8 cellular contexts compared by ENCODE assay signal in the genomic region with DNA sequence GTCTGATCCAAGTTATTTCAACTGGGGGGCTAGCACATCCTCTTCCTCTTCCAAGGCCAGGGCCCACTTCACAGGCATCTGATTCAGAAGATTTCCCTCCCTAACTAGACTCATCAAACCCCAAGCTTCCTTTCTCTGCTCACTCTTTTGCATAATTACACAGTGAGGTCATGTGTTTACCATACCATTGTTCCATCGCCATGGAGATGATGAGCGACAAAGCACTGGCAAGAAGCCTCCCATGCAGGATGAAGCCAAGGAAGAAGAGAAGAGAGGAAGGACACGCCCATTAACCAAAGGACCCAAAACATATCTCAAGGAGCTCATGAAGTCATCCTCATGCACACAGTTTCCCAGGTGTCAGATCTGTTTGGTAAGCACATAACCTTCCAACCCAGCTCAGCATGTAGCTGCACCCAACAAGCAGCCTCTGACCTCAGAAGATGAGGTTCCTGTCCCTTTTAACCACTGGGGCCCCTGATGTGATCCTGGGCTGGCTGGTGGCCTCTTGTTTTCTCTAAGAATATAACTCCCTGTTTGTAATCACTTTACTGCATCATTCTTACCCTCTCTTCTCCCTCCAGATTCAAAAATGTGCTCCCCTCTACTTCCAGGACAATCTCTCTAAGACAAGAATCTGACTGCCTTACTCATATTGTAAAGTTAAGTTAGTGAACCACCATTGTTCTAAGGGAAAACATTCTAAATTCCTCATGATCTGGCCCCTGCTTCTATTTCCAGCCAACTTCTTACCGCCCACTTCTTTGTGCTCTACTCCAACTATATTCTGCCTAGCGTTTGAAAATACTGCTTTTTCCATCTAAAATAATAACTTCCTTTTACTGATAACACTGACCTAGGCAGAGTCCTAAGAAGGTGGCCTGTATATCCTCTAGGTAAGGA.
A peak's percentile ranks its signal among the peaks of the same experiment; 100 is the strongest.
DNase-seq lines count a peak whose midpoint lies in the region; ATAC-seq, FAIRE-seq and TF ChIP-seq lines count a peak whose summit lies in the region.

No MANE protein-coding gene starts in this region.

- H3K36me3 Mint-ChIP-seq in CD4-positive, alpha-beta memory T cell = no peaks in the 10 kb centered on the region

- no peak overlapping the region for H3K4me3 ChIP-seq in CD4-positive, alpha-beta memory T cell (ENCODE audit: low read length in 2 of 2)
- no peak overlapping the region for H3K4me3 ChIP-seq in K562
- no peak overlapping the region for H3K4me3 ChIP-seq in kidney epithelial cell (ENCODE audit: low read depth, low read length)
- no peak overlapping the region for H3K4me3 ChIP-seq in prostate gland

- FAIRE-seq in K562 (lab: Jason Lieb, UNC) = no peak
- FAIRE-seq in D721Med (lab: Jason Lieb, UNC) = no peak

- no peak for TF ChIP-seq CTCF in K562 (IDR thresholded peaks at IDR 0.05 in 2 of 3, conservative IDR thresholded peaks at IDR 0.05 in 1 of 3; ENCODE audit: insufficient read depth in 2 of 3, low read depth in 1 of 3, low read length in 3 of 3)
- no peak for TF ChIP-seq CTCF in kidney epithelial cell (IDR thresholded peaks at IDR 0.05; ENCODE audit: insufficient read depth, low read length, poor library complexity, severe bottlenecking)
- TF ChIP-seq CTCF in D721Med (IDR thresholded peaks at IDR 0.05; ENCODE audit: insufficient read depth, missing control alignments) = no peak
- no peak for TF ChIP-seq CTCF in prostate gland (IDR thresholded peaks at IDR 0.05)

- H4K20me1 ChIP-seq in K562 (replicated peaks; ENCODE audit: control insufficient read depth, insufficient read depth, low read length) = no peaks in the 10 kb centered on the region; the same call in 1 of the 2 replicates

- CTCF ChIA-PET in CD4-positive, alpha-beta memory T cell (lab: Charles Lee; ENCODE audit: partially characterized antibody) = no interaction called here
- CTCF ChIA-PET in K562 (lab: Yijun Ruan, JAX; ENCODE audit: low intra/inter-chr PET ratio) = no interaction called here

- intact Hi-C loops in CD4-positive, alpha-beta memory T cell (cut with micrococcal nuclease) = no loop called here
- intact Hi-C loops in K562 (cut with micrococcal nuclease) = no loop called here
- intact Hi-C loops in prostate gland (cut with DNase I) = no loop called here

- TF ChIP-seq RAD21 in K562 (CRISPR knock-in tag; conservative IDR thresholded peaks at IDR 0.05 in 1 of 2, IDR thresholded peaks at IDR 0.05 in 1 of 2) = no peak

- no peaks in the 10 kb centered on the region for H3K36me3 ChIP-seq in CD4-positive, alpha-beta memory T cell (ENCODE audit: insufficient read depth, low read length)
- H3K36me3 ChIP-seq in K562 (ENCODE audit: control insufficient read depth, insufficient read depth, low read length) (no peaks in the 10 kb centered on the region), kidney epithelial cell (ENCODE audit: control insufficient read depth, insufficient read depth, low read length) (no peaks in the 10 kb centered on the region), prostate gland (no peaks in the 10 kb centered on the region)

- peaks cover 3 to 4% of the 10 kb centered on the region in 2 donors for H3K27me3 Mint-ChIP-seq in CD4-positive, alpha-beta memory T cell

- POLR2A ChIA-PET in CD4-positive, alpha-beta memory T cell (lab: Charles Lee; ENCODE audit: partially characterized antibody) = no interaction called here
- POLR2A ChIA-PET in K562 (lab: Yijun Ruan, JAX) = no interaction called here

- H2AFZ ChIP-seq in K562 (ENCODE audit: low read depth, low read length) = no peak overlapping the region

- no peak for TF ChIP-seq POLR2A in K562 (conservative IDR thresholded peaks at IDR 0.05)
- no peak for TF ChIP-seq POLR2A in prostate gland (IDR thresholded peaks at IDR 0.05)

- WGBS in K562 (ENCODE audit: insufficient coverage, low coverage, missing lambda C conversion rate) = 0% methylated on average over 4 of the region's 5 CpGs
- 51% methylated on average over 5 of the region's 5 CpGs for WGBS in prostate gland

- peak overlapping the region in 1 of 8 donors; percentile 7 for H3K4me3 Mint-ChIP-seq in CD4-positive, alpha-beta memory T cell

- TF ChIP-seq EP300 in K562 (IDR thresholded peaks at IDR 0.05; ENCODE audit: low read length) = no peak

- ATAC-seq in K562 = no peak
- ATAC-seq in HG02763 (IDR thresholded peaks at IDR 0.05; ENCODE audit: unreplicated experiment) = no peak

- peaks cover 0 to 7% (median 0%) of the 10 kb centered on the region in 8 donors for H3K9me3 Mint-ChIP-seq in CD4-positive, alpha-beta memory T cell

- no peaks in the 10 kb centered on the region for H3K9me1 ChIP-seq in K562 (ENCODE audit: control insufficient read depth, insufficient read depth, low read length)

- no TSS peak for BruUV-seq in K562 (replicated peaks; lab: Mats Ljungman, UMichigan)

- no peak overlapping the region for H3K9ac ChIP-seq in K562 (ENCODE audit: insufficient read depth in 1 of 2, low read depth in 2 of 2, low read length in 2 of 2)

- DNase-seq in CD4-positive, alpha-beta memory T cell = peak; percentile 12 to 43 (median 15)
- DNase-seq in M059J (ENCODE audit: low read depth) (peak; percentile 99), K562 (ENCODE audit: extremely low read depth in 1 of 4, low spot score in 3 of 4) (no peak), kidney epithelial cell (ENCODE audit: low read depth) (peak; percentile 94), D721Med (ENCODE audit: insufficient read length, low spot score) (no peak), prostate gland (ENCODE audit: low spot score) (no peak), mesenteric fat pad (ENCODE audit: low spot score) (no peak)

- H3K4me1 ChIP-seq in CD4-positive, alpha-beta memory T cell (ENCODE audit: insufficient read depth, low read length) = no peaks in the 10 kb centered on the region
- H3K4me1 ChIP-seq in K562 (replicated peaks in 1 of 2; ENCODE audit: control insufficient read depth in 2 of 2, insufficient read depth in 2 of 2, low read length in 2 of 2) = no peaks in the 10 kb centered on the region
- H3K4me1 ChIP-seq in prostate gland (replicated peaks) = no peaks in the 10 kb centered on the region

- H3K9me3 ChIP-seq in CD4-positive, alpha-beta memory T cell (ENCODE audit: control insufficient read depth in 1 of 2, low read length in 2 of 2) = no peaks in the 10 kb centered on the region
- no peaks in the 10 kb centered on the region for H3K9me3 ChIP-seq in K562 (replicated peaks; ENCODE audit: control insufficient read depth, insufficient read depth, low read depth, low read length)
- no peaks in the 10 kb centered on the region for H3K9me3 ChIP-seq in prostate gland

- H3K27ac ChIP-seq in CD4-positive, alpha-beta memory T cell (ENCODE audit: low read depth, low read length) = no peak overlapping the region
- H3K27ac ChIP-seq in K562 (ENCODE audit: extremely low read depth, low read depth, low read length) (no peak overlapping the region), prostate gland (no peak overlapping the region)

- no peaks in the 10 kb centered on the region for H3K79me2 ChIP-seq in K562 (ENCODE audit: control insufficient read depth, insufficient read depth, low read length)

- H3K27me3 ChIP-seq in CD4-positive, alpha-beta memory T cell (ENCODE audit: insufficient read depth, low read length) = no peaks in the 10 kb centered on the region
- H3K27me3 ChIP-seq in K562 (ENCODE audit: control insufficient read depth in 2 of 2, insufficient read depth in 2 of 2, low read length in 2 of 2) (peaks cover 0 to 18% of the 10 kb centered on the region in 2 experiments; a peak in 1 of 5 replicates), kidney epithelial cell (ENCODE audit: control insufficient read depth, insufficient read depth, low read length) (no peaks in the 10 kb centered on the region), prostate gland (replicated peaks; ENCODE audit: insufficient read depth) (no peaks in the 10 kb centered on the region)

- in situ Hi-C loops in K562 (cut with MboI) = no loop called here

- no peak overlapping the region for H3K4me2 ChIP-seq in K562 (ENCODE audit: insufficient read depth, low read length)

- peak overlapping the region in 5 of 7 donors; percentile 19 to 75 (median 43) for H3K27ac Mint-ChIP-seq in CD4-positive, alpha-beta memory T cell

- peaks cover 0 to 7% (median 5%) of the 10 kb centered on the region in 4 donors for H3K4me1 Mint-ChIP-seq in CD4-positive, alpha-beta memory T cell

TF ChIP-seq in K562, 482 proteins besides CTCF, POLR2A, EP300 and RAD21:
- TF ChIP-seq RFX1 (IDR thresholded peaks at IDR 0.05) (peak; percentile 30), SMAD3 (CRISPR knock-in tag; conservative IDR thresholded peaks at IDR 0.05) (no peak), MCM7 (IDR thresholded peaks at IDR 0.05) (no peak), MAZ (CRISPR knock-in tag; conservative IDR thresholded peaks at IDR 0.05 in 1 of 2, IDR thresholded peaks at IDR 0.05 in 1 of 2) (no peak)

Comparison
In these comparisons a context has a peak if more than half of its experiments do, and no peak if none do; other contexts are left out.
1. DNase-seq: peak in CD4-positive, alpha-beta memory T cell (5 of 5), M059J (single experiment) and kidney epithelial cell (single experiment); none in K562 (0 of 4), D721Med (single experiment), prostate gland (single experiment) and mesenteric fat pad (single experiment).